Comparison of ENCODE assay signal across 18 cellular contexts in genomic region chr6:79635179-79635578, GRCh38. TPM values are rescaled to one million over a fixed set of nuclear protein-coding genes. Genes with fewer than 3 reads are reported as not detected.
DNase-seq lines count a peak whose midpoint lies in the region; ATAC-seq, FAIRE-seq and TF ChIP-seq lines count a peak whose summit lies in the region.
"Had no signal": no experiment of that assay in that cellular context is flagged by ENCODE, and none has a peak within 500 bp of the region (broad histone marks: within the 10 kb centered on the region; RNA-seq: fewer than 3 reads in every experiment).

No MANE protein-coding gene starts in this region.

- H4K20me1 ChIP-seq in keratinocyte (ENCODE audit: control insufficient read depth, extremely low read depth, insufficient read depth, low read length): no peaks in the 10 kb centered on the region

- no peaks in the 10 kb centered on the region for H3K27me3 ChIP-seq in bronchial epithelial cell (ENCODE audit: control insufficient read depth, insufficient read depth, low read length)
- no peaks in the 10 kb centered on the region for H3K27me3 ChIP-seq in keratinocyte (ENCODE audit: control insufficient read depth, extremely low read depth, insufficient read depth, low read length)
- H3K27me3 ChIP-seq: SJCRH30, testis had no signal

- no peak for ATAC-seq in activated naive CD4-positive, alpha-beta T cell treated with anti-CD3 and anti-CD28 coated beads, Interleukin-2, amount 50 U/mL, for 72 hours
- ATAC-seq: T-helper 17 cell had no signal

- H3K79me2 ChIP-seq in keratinocyte (ENCODE audit: control insufficient read depth, insufficient read depth, low read length): no peaks in the 10 kb centered on the region

- H3K27ac Mint-ChIP-seq in activated naive CD4-positive, alpha-beta T cell treated with anti-CD3 and anti-CD28 coated beads, Interleukin-2, amount 50 U/mL, for 72 hours: no peak overlapping the region
- H3K27ac Mint-ChIP-seq: CD4-positive, alpha-beta memory T cell; T-helper 17 cell had no signal

- H3K36me3 ChIP-seq in bronchial epithelial cell (ENCODE audit: control insufficient read depth, insufficient read depth, low read length) (no peaks in the 10 kb centered on the region), keratinocyte (ENCODE audit: control insufficient read depth in 2 of 2, extremely low read depth in 1 of 2, insufficient read depth in 2 of 2, low read length in 2 of 2) (no peaks in the 10 kb centered on the region)
- H3K36me3 ChIP-seq: SJCRH30 had no signal

- dilution Hi-C loops in keratinocyte (cut with MboI; ENCODE audit: extremely low pct_ligation_motif_present, low sequenced_read_pairs): no loop called here

- FAIRE-seq in bronchial epithelial cell (lab: Jason Lieb, UNC) (no peak), keratinocyte (lab: Jason Lieb, UNC) (peak; percentile 95)

- peak overlapping the region; percentile 47 for H3K4me2 ChIP-seq in keratinocyte (ENCODE audit: control insufficient read depth, extremely low read depth, insufficient read depth, low read depth, low read length)

- H3K4me1 ChIP-seq in keratinocyte (ENCODE audit: control insufficient read depth, extremely low read depth, insufficient read depth, low read length): peaks cover 21% of the 10 kb centered on the region
- H3K4me1 ChIP-seq: testis had no signal

- peak overlapping the region; percentile 33 for H2AFZ ChIP-seq in keratinocyte (ENCODE audit: control insufficient read depth, low read length)

- H3K4me3 ChIP-seq in bronchial epithelial cell (ENCODE audit: low read depth, low read length) (no peak overlapping the region), keratinocyte (ENCODE audit: control insufficient read depth in 2 of 3, extremely low read depth in 1 of 3, insufficient read depth in 2 of 3, low read depth in 1 of 3, low read length in 3 of 3) (no peak overlapping the region)
- H3K4me3 ChIP-seq: SJCRH30, testis had no signal

- no peak for TF ChIP-seq CTCF in bronchial epithelial cell (IDR thresholded peaks at IDR 0.05; ENCODE audit: insufficient read depth, low read length, severe bottlenecking)
- TF ChIP-seq CTCF in keratinocyte (optimal IDR thresholded peaks at IDR 0.05 in 1 of 3, IDR thresholded peaks at IDR 0.05 in 1 of 3, conservative IDR thresholded peaks at IDR 0.05 in 1 of 3; ENCODE audit: extremely low read depth in 1 of 3, insufficient read depth in 2 of 3, low read length in 3 of 3): no peak

- DNase-seq in COLO829 (ENCODE audit: low spot score) (peak; percentile 70), HS-5 (ENCODE audit: low read depth) (peak; percentile 14), bronchial epithelial cell (ENCODE audit: low read depth) (peak; percentile 85), keratinocyte (ENCODE audit: low read depth, low spot score) (peak; percentile 45), AG20443 (ENCODE audit: low spot score) (no peak), NCI-H82 treated with DMSO at 0.1 percent for 48 hours (lab: John Stamatoyannopoulos, UW; ENCODE audit: unreplicated experiment) (no peak)
- DNase-seq in activated naive CD4-positive, alpha-beta T cell treated with anti-CD3 and anti-CD28 coated beads, Interleukin-2, amount 50 U/mL, for 72 hours (ENCODE audit: low spot score in 2 of 2): no peak
- DNase-seq in effector CD4-positive, alpha-beta T cell: no peak
- DNase-seq: activated CD4-positive, alpha-beta T cell treated with anti-CD3 and anti-CD28 coated beads, Interleukin-2, amount 50 U/mL, for 48 hours; activated naive CD4-positive, alpha-beta T cell treated with Interleukin-2 at 50 U/mL for 16 hours; aorta; CD4-positive, alpha-beta memory T cell; DMS79 treated with DMSO at 0.1 percent for 48 hours; NCI-H524 treated with DMSO at 0.1 percent for 48 hours; SJCRH30; stimulated activated CD4-positive, alpha-beta T cell treated with anti-CD3 and anti-CD28 coated beads, Interleukin-15, amount 100 ng/mL, for 24 hours; T-helper 17 cell; testis had no signal

- peaks cover 0 to 6% of the 10 kb centered on the region in 2 donors for H3K36me3 Mint-ChIP-seq in activated naive CD4-positive, alpha-beta T cell treated with anti-CD3 and anti-CD28 coated beads, Interleukin-2, amount 50 U/mL, for 72 hours
- H3K36me3 Mint-ChIP-seq: CD4-positive, alpha-beta memory T cell had no signal

- H3K9ac ChIP-seq in keratinocyte (ENCODE audit: control insufficient read depth, extremely low read depth, insufficient read depth, low read length): peak overlapping the region; percentile 31

- H3K27ac ChIP-seq in keratinocyte (ENCODE audit: control insufficient read depth, insufficient read depth, low read length): peak overlapping the region; percentile 78
- H3K27ac ChIP-seq: SJCRH30, testis had no signal

- no peaks in the 10 kb centered on the region for H3K9me1 ChIP-seq in keratinocyte (ENCODE audit: control insufficient read depth, extremely low read depth, insufficient read depth, low read length)

- H3K9me3 Mint-ChIP-seq in activated naive CD4-positive, alpha-beta T cell treated with anti-CD3 and anti-CD28 coated beads, Interleukin-2, amount 50 U/mL, for 72 hours: no peaks in the 10 kb centered on the region

- H3K9me3 ChIP-seq in keratinocyte (ENCODE audit: control insufficient read depth, low read depth, low read length): no peaks in the 10 kb centered on the region
- H3K9me3 ChIP-seq: SJCRH30, testis had no signal

RNA-seq across cellular contexts. Expression of gene SH3BGRL2, which starts 4.0 kb away (rescaled TPM):
- 15.0 and 30.6 TPM in 2 replicates for total RNA-seq in bronchial epithelial cell
- 1.9 to 3.9 TPM (median 3.8 TPM) in 3 replicates for polyA plus RNA-seq in keratinocyte
- polyA plus RNA-seq in keratinocyte (2011; ENCODE audit: low read depth): 5.0 TPM
- 2.8 and 5.3 TPM in 2 replicates for polyA plus RNA-seq in keratinocyte (2011; cell fraction: cytosol; rRNA removed)
- polyA plus RNA-seq in keratinocyte (2011; cell fraction: nucleus; rRNA removed): 2.0 and 2.5 TPM in 2 replicates
- polyA plus RNA-seq in keratinocyte (2012; ENCODE audit: low replicate concordance): 3.1 and 4.4 TPM in 2 replicates
- polyA minus RNA-seq in keratinocyte: 0.56 to 3.5 TPM (median 1.6 TPM) in 3 replicates
- 4.0 TPM for polyA minus RNA-seq in keratinocyte (2011; cell fraction: cytosol; rRNA and poly(A)+ RNA removed)
- 1.5 and 2.7 TPM in 2 replicates for polyA minus RNA-seq in keratinocyte (2011; cell fraction: nucleus; rRNA and poly(A)+ RNA removed)
- under 1 TPM; 0.32 to 0.64 TPM for total RNA-seq in activated naive CD4-positive, alpha-beta T cell treated with anti-CD3 and anti-CD28 coated beads, Interleukin-2, amount 50 U/mL, for 72 hours

Comparison
In these comparisons a context has a peak if more than half of its experiments do, and no peak if none do; other contexts are left out.
1. DNase-seq: peak in COLO829 (single experiment), HS-5 (single experiment), bronchial epithelial cell (single experiment) and keratinocyte (single experiment); none in AG20443 (single experiment), NCI-H82 treated with DMSO at 0.1 percent for 48 hours (single experiment), activated naive CD4-positive, alpha-beta T cell treated with anti-CD3 and anti-CD28 coated beads, Interleukin-2, amount 50 U/mL, for 72 hours (0 of 2) and effector CD4-positive, alpha-beta T cell (single experiment).